Comparison of ENCODE assay signal across 11 cellular contexts in genomic region chrX:115268421-115268820, GRCh38. TPM values are rescaled to one million over a fixed set of nuclear protein-coding genes. Genes with fewer than 3 reads are reported as not detected.
DNase-seq lines count a peak whose midpoint lies in the region; ATAC-seq and TF ChIP-seq lines count a peak whose summit lies in the region.
"Had no signal": no experiment of that assay in that cellular context is flagged by ENCODE, and none has a peak within 500 bp of the region (broad histone marks: within the 10 kb centered on the region; RNA-seq: fewer than 3 reads in every experiment).

No MANE protein-coding gene starts in this region.

- H3K4me3 Mint-ChIP-seq in activated CD8-positive, alpha-beta T cell treated with anti-CD3 and anti-CD28 coated beads, Interleukin-2, amount 10 ng/mL, durations not matched to agents 7 days and 5 days, result no peak overlapping the region
- H3K4me3 Mint-ChIP-seq in activated T-cell treated with anti-CD3 and anti-CD28 coated beads, Interleukin-2, amount 50 U/mL, for 4 hours, result no peak overlapping the region

- in situ Hi-C loops in astrocyte of the spinal cord (cut with HindIII; ENCODE audit: low sequenced_read_pairs), result no loop called here

- H3K36me3 Mint-ChIP-seq in activated CD8-positive, alpha-beta T cell treated with anti-CD3 and anti-CD28 coated beads, Interleukin-2, amount 10 ng/mL, durations not matched to agents 7 days and 5 days (ENCODE audit: low read depth), result no peaks in the 10 kb centered on the region
- no peaks in the 10 kb centered on the region for H3K36me3 Mint-ChIP-seq in activated T-cell treated with anti-CD3 and anti-CD28 coated beads, Interleukin-2, amount 50 U/mL, for 4 hours (ENCODE audit: insufficient read depth)

- no peaks in the 10 kb centered on the region for H3K9me3 Mint-ChIP-seq in activated CD8-positive, alpha-beta T cell treated with anti-CD3 and anti-CD28 coated beads, Interleukin-2, amount 10 ng/mL, durations not matched to agents 7 days and 5 days (ENCODE audit: insufficient read depth)
- no peaks in the 10 kb centered on the region for H3K9me3 Mint-ChIP-seq in activated T-cell treated with anti-CD3 and anti-CD28 coated beads, Interleukin-2, amount 50 U/mL, for 4 hours

- peak; percentile 48 for ATAC-seq in HG02623 (IDR thresholded peaks at IDR 0.05; ENCODE audit: unreplicated experiment)
- ATAC-seq in right lobe of liver, result peak in 2 of 4 donors; percentile 41
- no peak for ATAC-seq in activated CD8-positive, alpha-beta T cell treated with anti-CD3 and anti-CD28 coated beads, Interleukin-2, amount 10 ng/mL, durations not matched to agents 7 days and 5 days
- ATAC-seq in activated T-cell treated with anti-CD3 and anti-CD28 coated beads, Interleukin-2, amount 50 U/mL, for 4 hours, result no peak

- H3K27ac Mint-ChIP-seq in activated CD8-positive, alpha-beta T cell treated with anti-CD3 and anti-CD28 coated beads, Interleukin-2, amount 10 ng/mL, durations not matched to agents 7 days and 5 days, result no peak overlapping the region

- no peaks in the 10 kb centered on the region for H3K27me3 Mint-ChIP-seq in activated CD8-positive, alpha-beta T cell treated with anti-CD3 and anti-CD28 coated beads, Interleukin-2, amount 10 ng/mL, durations not matched to agents 7 days and 5 days (ENCODE audit: low read depth)
- H3K27me3 Mint-ChIP-seq in activated T-cell treated with anti-CD3 and anti-CD28 coated beads, Interleukin-2, amount 50 U/mL, for 4 hours (ENCODE audit: low read depth), result no peaks in the 10 kb centered on the region

- TF ChIP-seq CTCF in GM12865 (IDR thresholded peaks at IDR 0.05; ENCODE audit: insufficient read depth, low read depth, low read length, missing control alignments) (peak; percentile 35), astrocyte of the spinal cord (IDR thresholded peaks at IDR 0.05; ENCODE audit: low read depth, low read length) (peak; percentile 38), right lobe of liver (IDR thresholded peaks at IDR 0.05) (peak; percentile 24 to 31 (median 24))

- H3K4me3 ChIP-seq in GM12865 (ENCODE audit: low read depth, low read length), result no peak overlapping the region
- H3K4me3 ChIP-seq in astrocyte of the spinal cord (ENCODE audit: low read depth, low read length), result no peak overlapping the region
- no peak overlapping the region for H3K4me3 ChIP-seq in right lobe of liver

- WGBS in right lobe of liver (ENCODE audit: insufficient coverage, low coverage, low lambda C conversion rate, missing lambda C conversion rate), result 7% methylated on average over 3 of the region's 3 CpGs

- DNase-seq in GM12865 (ENCODE audit: low read depth) (peak; percentile 35), astrocyte of the spinal cord (ENCODE audit: low read depth, low spot score) (no peak), right lobe of liver (no peak), NOMO-1 treated with DMSO at 0.1 percent for 48 hours (lab: John Stamatoyannopoulos, UW; ENCODE audit: unreplicated experiment) (no peak), NCI-H1048 (lab: John Stamatoyannopoulos, UW) (no peak)
- no peak for DNase-seq in activated CD8-positive, alpha-beta T cell treated with anti-CD3 and anti-CD28 coated beads, Interleukin-2, amount 10 ng/mL, durations not matched to agents 7 days and 5 days
- no peak for DNase-seq in activated T-cell treated with anti-CD3 and anti-CD28 coated beads, Interleukin-2, amount 50 U/mL, for 4 hours
- DNase-seq: central memory CD4-positive, alpha-beta T cell; SIG-M5; stimulated activated naive CD4-positive, alpha-beta T cell had no signal

- no peaks in the 10 kb centered on the region for H3K36me3 ChIP-seq in right lobe of liver

- no peak overlapping the region for H3K27ac ChIP-seq in right lobe of liver

- POLR2A ChIA-PET in activated CD8-positive, alpha-beta T cell treated with anti-CD3 and anti-CD28 coated beads, Interleukin-2, amount 10 ng/mL, durations not matched to agents 7 days and 5 days (lab: Charles Lee), result no interaction called here

- no peaks in the 10 kb centered on the region for H3K27me3 ChIP-seq in right lobe of liver

- no peaks in the 10 kb centered on the region for H3K9me3 ChIP-seq in right lobe of liver

- no peak for TF ChIP-seq POLR2A in right lobe of liver (IDR thresholded peaks at IDR 0.05)

- H3K4me1 ChIP-seq in right lobe of liver, result no peaks in the 10 kb centered on the region

- intact Hi-C loops in right lobe of liver (cut with DNase I), result no loop called here

- no peaks in the 10 kb centered on the region for H3K4me1 Mint-ChIP-seq in activated CD8-positive, alpha-beta T cell treated with anti-CD3 and anti-CD28 coated beads, Interleukin-2, amount 10 ng/mL, durations not matched to agents 7 days and 5 days (ENCODE audit: low read depth)
- H3K4me1 Mint-ChIP-seq in activated T-cell treated with anti-CD3 and anti-CD28 coated beads, Interleukin-2, amount 50 U/mL, for 4 hours (ENCODE audit: low read depth), result no peaks in the 10 kb centered on the region

- CTCF ChIA-PET in activated CD8-positive, alpha-beta T cell treated with anti-CD3 and anti-CD28 coated beads, Interleukin-2, amount 10 ng/mL, durations not matched to agents 7 days and 5 days (lab: Charles Lee), result no interaction called here

RNA-seq across cellular contexts. Expression of gene LUZP4, which starts 21.1 kb away (rescaled TPM):
- total RNA-seq in right lobe of liver, result not detected
- not detected for total RNA-seq in activated CD8-positive, alpha-beta T cell treated with anti-CD3 and anti-CD28 coated beads, Interleukin-2, amount 10 ng/mL, durations not matched to agents 7 days and 5 days
- total RNA-seq in activated T-cell treated with anti-CD3 and anti-CD28 coated beads, Interleukin-2, amount 50 U/mL, for 4 hours, result not detected

RNA-seq across cellular contexts. Expression of gene LRCH2, which starts 34.5 kb away (rescaled TPM):
- total RNA-seq in right lobe of liver, result under 1 TPM; 0.07 to 0.23 (median 0.12) TPM
- not detected for total RNA-seq in activated CD8-positive, alpha-beta T cell treated with anti-CD3 and anti-CD28 coated beads, Interleukin-2, amount 10 ng/mL, durations not matched to agents 7 days and 5 days
- under 1 TPM in 1 of 3 donors, not detected in 2; 0.03 TPM for total RNA-seq in activated T-cell treated with anti-CD3 and anti-CD28 coated beads, Interleukin-2, amount 50 U/mL, for 4 hours
